In genomic region chr10:48601789-48602188, GRCh38 we compare ENCODE assay signal across 20 cellular contexts. TPM values are rescaled to one million over a fixed set of nuclear protein-coding genes. Genes with fewer than 3 reads are reported as not detected.
"Had no signal": no experiment of that assay in that cellular context is flagged by ENCODE, and none has a peak within 500 bp of the region (broad histone marks: within the 10 kb centered on the region; RNA-seq: fewer than 3 reads in every experiment).

No MANE protein-coding gene starts in this region.

- DNase-seq: activated CD4-positive, alpha-beta memory T cell treated with anti-CD3 and anti-CD28 coated beads for 36 hours; activated CD4-positive, alpha-beta T cell treated with anti-CD3 and anti-CD28 coated beads for 36 hours; activated effector memory CD4-positive, alpha-beta T cell treated with anti-CD3 and anti-CD28 coated beads, Interleukin-2, amount 50 U/mL, for 16 hours; activated T-cell treated with anti-CD3 and anti-CD28 coated beads, Interleukin-2, amount 50 U/mL, for 4 hours; body of pancreas; central memory CD4-positive, alpha-beta T cell; esophagus squamous epithelium; gastrocnemius medialis; heart left ventricle; left colon; mucosa of descending colon; small intestine; stimulated activated CD4-positive, alpha-beta T cell treated with anti-CD3 and anti-CD28 coated beads, Interleukin-4, amount 100 ng/mL, for 24 hours; stimulated activated naive CD4-positive, alpha-beta T cell; T-helper 17 cell; WERI-Rb-1 had no signal

- H3K4me3 ChIP-seq: body of pancreas, colonic mucosa, esophagus squamous epithelium, gastrocnemius medialis, mucosa of descending colon, tibial nerve, vagina had no signal

- H3K27ac ChIP-seq: body of pancreas, colonic mucosa, esophagus squamous epithelium, gastrocnemius medialis, heart left ventricle, tibial nerve, vagina, WERI-Rb-1 had no signal

- H3K36me3 ChIP-seq: colonic mucosa, esophagus squamous epithelium, gastrocnemius medialis, heart left ventricle, tibial nerve, vagina, WERI-Rb-1 had no signal

- H3K27me3 ChIP-seq: body of pancreas, colonic mucosa, vagina had no signal

- H3K9me3 ChIP-seq: body of pancreas, colonic mucosa, esophagus squamous epithelium, gastrocnemius medialis, heart left ventricle, mucosa of descending colon, tibial nerve, vagina had no signal

- ATAC-seq: activated CD4-positive, alpha-beta T cell treated with anti-CD3 and anti-CD28 coated beads for 36 hours; activated T-cell treated with anti-CD3 and anti-CD28 coated beads, Interleukin-2, amount 50 U/mL, for 4 hours; body of pancreas; gastrocnemius medialis; heart left ventricle; left colon; mucosa of descending colon; natural killer cell treated with Interleukin-12 subunit alpha and Interleukin-12 subunit beta and Interleukin-15 and Interleukin-18, amount 100 ng/mL, for 72 hours; T-helper 17 cell had no signal

RNA-seq across cellular contexts. Expression of gene ARHGAP22, which starts 3.1 kb away (rescaled TPM):
- total RNA-seq: activated CD4-positive, alpha-beta memory T cell treated with anti-CD3 and anti-CD28 coated beads for 36 hours had no signal
